In the genomic region with DNA sequence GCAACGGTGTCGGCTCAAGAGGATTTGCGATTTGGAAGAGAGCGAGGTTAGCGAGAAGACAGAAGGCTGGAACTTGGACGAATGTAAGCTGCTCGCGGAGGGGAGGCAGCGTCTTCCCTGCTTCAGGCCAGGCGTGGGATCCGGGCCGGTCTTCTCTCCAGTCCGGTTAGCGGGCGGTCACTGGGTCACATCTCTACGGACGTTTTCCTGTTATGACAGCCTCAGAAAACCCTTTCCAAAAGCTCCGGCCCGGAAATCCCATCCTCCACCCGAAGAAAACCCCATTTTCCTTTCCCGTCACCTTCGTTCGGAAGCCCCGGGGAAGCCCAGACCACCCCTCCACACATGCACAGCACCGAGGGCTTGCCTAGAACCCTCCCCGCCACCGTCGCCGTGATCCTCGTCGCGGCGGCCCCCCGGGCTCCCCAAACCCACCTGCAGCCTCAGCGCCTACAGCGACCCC, we compare ENCODE assay signal across 9 cellular contexts. TPM values are rescaled to one million over a fixed set of nuclear protein-coding genes. Genes with fewer than 3 reads are reported as not detected.
A peak's percentile ranks its signal among the peaks of the same experiment; 100 is the strongest.
DNase-seq lines count a peak whose midpoint lies in the region; ATAC-seq, FAIRE-seq and TF ChIP-seq lines count a peak whose summit lies in the region.
"Had no signal": no experiment of that assay in that cellular context is flagged by ENCODE, and none has a peak within 500 bp of the region (broad histone marks: within the 10 kb centered on the region; RNA-seq: fewer than 3 reads in every experiment).

No MANE protein-coding gene starts in this region.

- WGBS in GM12878 (ENCODE audit: insufficient coverage, insufficient replicate concordance, low lambda C conversion rate, missing lambda C conversion rate): 2% methylated on average over 36 of the region's 36 CpGs
- WGBS in smooth muscle cell (ENCODE audit: low lambda C conversion rate): 2% methylated on average over 35 of the region's 36 CpGs

- H2AFZ ChIP-seq in Karpas-422 (ENCODE audit: low read length): peak overlapping the region; percentile 94
- H2AFZ ChIP-seq in GM12878 (ENCODE audit: control insufficient read depth, low read depth, low read length): peak overlapping the region; percentile 97
- peak overlapping the region; percentile 100 for H2AFZ ChIP-seq in smooth muscle cell (ENCODE audit: low read depth)

- RAD21 ChIA-PET in GM12878 (lab: Charles Lee; ENCODE audit: unreplicated experiment): interaction anchor here (0.8 to 6.0 kb wide), 10 partner anchors 14 to 448 kb away, joined by 3 to 28 read pairs (median 4); a partner anchor contains a TSS

- in situ Hi-C loops in GM12878 (cut with MboI): loop anchor here (10.0 kb wide), 1 partner anchor 674 kb away; a partner anchor contains a TSS

- H3K4me1 ChIP-seq in Karpas-422 (ENCODE audit: low read length) (peaks cover 39% of the 10 kb centered on the region), GM12878 (ENCODE audit: control insufficient read depth, insufficient read depth, low read length) (peaks cover 6% of the 10 kb centered on the region; the same call in 1 of the 2 replicates), iPS-20b (ENCODE audit: insufficient read depth, low read length) (peaks cover 4% of the 10 kb centered on the region; the same call in 1 of the 2 replicates), smooth muscle cell (ENCODE audit: low read depth) (peaks cover 10% of the 10 kb centered on the region)

- DNase-seq in EL (peak; percentile 52), Karpas-422 (peak; percentile 72), GM12878 (ENCODE audit: low read depth, low spot score) (no peak), smooth muscle cell (lab: John Stamatoyannopoulos, UW; ENCODE audit: unreplicated experiment) (no peak), retina (no peak), GOT3 (lab: John Stamatoyannopoulos, UW) (no peak)

- peaks cover 4% of the 10 kb centered on the region for H3F3A ChIP-seq in smooth muscle cell (ENCODE audit: low read depth)

- H3K27ac ChIP-seq in Karpas-422 (ENCODE audit: low read length) (peak overlapping the region; percentile 76), GM12878 (ENCODE audit: control insufficient read depth, insufficient read depth) (peak overlapping the region; percentile 95), iPS-20b (ENCODE audit: low read length) (peak overlapping the region; percentile 100), smooth muscle cell (ENCODE audit: low read depth) (peak overlapping the region; percentile 99)

- peak; percentile 28 for ATAC-seq in GM21447 (IDR thresholded peaks at IDR 0.05; ENCODE audit: unreplicated experiment)
- peak; percentile 43 for ATAC-seq in GM12878

- SMC1A ChIA-PET in GM12878 (lab: Charles Lee; ENCODE audit: uncharacterized antibody, unreplicated experiment): interaction anchor here (0.9 to 3.5 kb wide), 8 partner anchors 9 to 203 kb away, joined by 3 to 21 read pairs (median 4); a partner anchor contains a TSS

- FAIRE-seq in GM12878 (lab: Jason Lieb, UNC): no peak
- FAIRE-seq: colon had no signal

- H3K4me2 ChIP-seq in Karpas-422 (ENCODE audit: low read depth, low read length, poor library complexity, severe bottlenecking): peak overlapping the region; percentile 84
- peak overlapping the region; percentile 5 for H3K4me2 ChIP-seq in GM12878 (ENCODE audit: control insufficient read depth, insufficient read depth)
- peak overlapping the region; percentile 91 for H3K4me2 ChIP-seq in smooth muscle cell

- peak overlapping the region; percentile 85 for H3K4me3 ChIP-seq in Karpas-422 (ENCODE audit: low read length)
- H3K4me3 ChIP-seq in GM12878: peak overlapping the region; percentile 96
- H3K4me3 ChIP-seq in iPS-20b (ENCODE audit: low read length): peak overlapping the region; percentile 99
- H3K4me3 ChIP-seq in smooth muscle cell: peak overlapping the region; percentile 99

- CTCF ChIA-PET in GM12878 (lab: Yijun Ruan, JAX): interaction anchor here (0.5 to 10.8 kb wide), 8 partner anchors 13 to 471 kb away, joined by 3 to 143 read pairs (median 4); a partner anchor contains a TSS

- H3K9me2 ChIP-seq in Karpas-422 (replicated peaks; ENCODE audit: insufficient read depth, low read length): no peaks in the 10 kb centered on the region

- H3K9ac ChIP-seq in Karpas-422 (ENCODE audit: low read length) (peak overlapping the region; percentile 95), GM12878 (ENCODE audit: control insufficient read depth, insufficient read depth, low read length) (peak overlapping the region; percentile 83), iPS-20b (ENCODE audit: low read depth, low read length) (peak overlapping the region; percentile 100), smooth muscle cell (ENCODE audit: low read depth) (peak overlapping the region; percentile 100)

- no peaks in the 10 kb centered on the region for H3K9me3 ChIP-seq in Karpas-422 (ENCODE audit: low read length)
- no peaks in the 10 kb centered on the region for H3K9me3 ChIP-seq in GM12878 (replicated peaks; ENCODE audit: control insufficient read depth, insufficient read depth, low read length)
- no peaks in the 10 kb centered on the region for H3K9me3 ChIP-seq in iPS-20b (ENCODE audit: insufficient read depth, low read depth, low read length)
- H3K9me3 ChIP-seq in smooth muscle cell (replicated peaks; ENCODE audit: low read depth): no peaks in the 10 kb centered on the region

- BruUV-seq in GM12878 (replicated peaks; lab: Mats Ljungman, UMichigan): TSS peak; percentile 91

- H3K36me3 ChIP-seq in Karpas-422 (ENCODE audit: insufficient read depth, low read length) (peaks cover 54% of the 10 kb centered on the region; the same call in 1 of the 2 replicates), GM12878 (ENCODE audit: control insufficient read depth in 2 of 2, insufficient read depth in 2 of 2, low read length in 1 of 2) (peaks cover 0 to 7% of the 10 kb centered on the region in 2 experiments; a peak in 2 of 4 replicates), iPS-20b (ENCODE audit: insufficient read depth, low read depth, low read length) (peaks cover 53% of the 10 kb centered on the region), smooth muscle cell (ENCODE audit: low read depth) (no peaks in the 10 kb centered on the region)

- no peaks in the 10 kb centered on the region for H3K27me3 ChIP-seq in Karpas-422 (ENCODE audit: low read length)
- H3K27me3 ChIP-seq in GM12878 (replicated peaks in 1 of 2; ENCODE audit: control insufficient read depth in 2 of 2, insufficient read depth in 2 of 2, low read length in 1 of 2): no peaks in the 10 kb centered on the region
- no peaks in the 10 kb centered on the region for H3K27me3 ChIP-seq in iPS-20b (ENCODE audit: insufficient read depth, low read length)
- no peaks in the 10 kb centered on the region for H3K27me3 ChIP-seq in smooth muscle cell (ENCODE audit: low read depth)

- no peak for TF ChIP-seq CTCF in GM12878 (IDR thresholded peaks at IDR 0.05 in 2 of 3, conservative IDR thresholded peaks at IDR 0.05 in 1 of 3; ENCODE audit: control insufficient read depth in 2 of 3, extremely low read depth in 1 of 3, insufficient read depth in 1 of 3, low read depth in 3 of 3, low read length in 3 of 3)
- TF ChIP-seq CTCF in smooth muscle cell (IDR thresholded peaks at IDR 0.05; ENCODE audit: borderline replicate concordance, insufficient read depth, poor library complexity, severe bottlenecking): no peak

- TF ChIP-seq RAD21 in GM12878 (IDR thresholded peaks at IDR 0.05; ENCODE audit: insufficient read depth, low read depth, low read length): no peak

- peaks cover 77% of the 10 kb centered on the region for H3K79me2 ChIP-seq in Karpas-422 (ENCODE audit: low read length)
- H3K79me2 ChIP-seq in GM12878 (ENCODE audit: control insufficient read depth, insufficient read depth, low read length): peaks cover 47% of the 10 kb centered on the region
- peaks cover 46% of the 10 kb centered on the region for H3K79me2 ChIP-seq in smooth muscle cell (ENCODE audit: low read depth)

- H4K20me1 ChIP-seq in Karpas-422 (ENCODE audit: insufficient read depth, low read depth, low read length) (no peaks in the 10 kb centered on the region), GM12878 (ENCODE audit: control insufficient read depth, insufficient read depth) (no peaks in the 10 kb centered on the region), smooth muscle cell (ENCODE audit: low read depth) (no peaks in the 10 kb centered on the region)

- no peak for TF ChIP-seq EP300 in GM12878 (IDR thresholded peaks at IDR 0.05; ENCODE audit: borderline replicate concordance in 1 of 2, control insufficient read depth in 1 of 2, low read depth in 2 of 2, low read length in 2 of 2)

- TF ChIP-seq POLR2A in GM12878 (IDR thresholded peaks at IDR 0.05; ENCODE audit: low read depth, low read length): peak; percentile 91; the same call in 1 of the 2 replicates

- intact Hi-C loops in GM12878 (cut with micrococcal nuclease; ENCODE audit: unreplicated experiment): loop anchor here (5.0 kb wide), 1 partner anchor 431 kb away; no protein-coding TSS in a partner anchor

- POLR2A ChIA-PET in GM12878 (lab: Charles Lee): interaction anchor here (1.0 to 6.3 kb wide), 5 partner anchors 14 to 138 kb away, joined by 4 to 45 read pairs (median 5); a partner anchor contains a TSS

RNA-seq across cellular contexts. Expression of a gene that starts 0.3 kb away (rescaled TPM):
- 873 and 892 TPM in 2 replicates for total RNA-seq in Karpas-422 (2014; rRNA removed; shearing (Covaris generic); ENCODE audit: low replicate concordance)
- total RNA-seq in GM12878 (2013; cell fraction: nucleolus; rRNA removed): 43.6 and 44.9 TPM in 2 replicates
- total RNA-seq in GM12878 (2014; rRNA removed) (301 and 360 TPM in 2 replicates), GM12878 (2014; rRNA removed; fragmentation: Illumina TruSeq; extraction: Trizol) (346 and 374 TPM in 2 replicates), GM12878 (2021) (132 and 135 TPM in 2 replicates), smooth muscle cell (369 and 467 TPM in 2 replicates)
- polyA plus RNA-seq in GM12878 (2011; ENCODE audit: low read depth): 101 TPM
- polyA plus RNA-seq in GM12878 (2011; rRNA removed) (490 and 558 TPM in 2 replicates), GM12878 (2014; fragmentation: Illumina TruSeq; extraction: Trizol) (519 and 568 TPM in 2 replicates), GM12878 (2014; fragmentation: Nextera tagmentation; extraction: Ambion mirVana) (100 to 1,000 TPM; 626 to 780 TPM), GM12878 (2014; rRNA removed) (618 and 919 TPM in 2 replicates), GM12878 (2016; fragmentation: Nextera tagmentation; extraction: Ambion mirVana) (100 to 1,000 TPM; 602 to 632 TPM), smooth muscle cell (188 and 219 TPM in 2 replicates)
- 140 and 192 TPM in 2 replicates for polyA plus RNA-seq in GM12878 (2011; cell fraction: cytosol; rRNA removed)
- 115 and 140 TPM in 2 replicates for polyA plus RNA-seq in GM12878 (2011; cell fraction: nucleus; rRNA removed)
- polyA plus RNA-seq in GM12878 (2012): 451 and 767 TPM in 2 replicates
- 48.3 and 55.5 TPM in 2 replicates for polyA minus RNA-seq in GM12878 (2011; rRNA and poly(A)+ RNA removed)
- 16.8 and 19.9 TPM in 2 replicates for polyA minus RNA-seq in GM12878 (2011; cell fraction: cytosol; rRNA and poly(A)+ RNA removed)
- 25.5 and 33.5 TPM in 2 replicates for polyA minus RNA-seq in GM12878 (2011; cell fraction: nucleus; rRNA and poly(A)+ RNA removed)

RNA-seq across cellular contexts. Expression of a gene that starts 0.5 kb away (rescaled TPM):
- 63.3 and 76.2 TPM in 2 replicates for total RNA-seq in Karpas-422 (2014; rRNA removed; shearing (Covaris generic); ENCODE audit: low replicate concordance)
- total RNA-seq in GM12878 (2013; cell fraction: nucleolus; rRNA removed): 30.6 and 33.7 TPM in 2 replicates
- total RNA-seq in GM12878 (2014; rRNA removed) (25.9 and 28.2 TPM in 2 replicates), GM12878 (2014; rRNA removed; fragmentation: Illumina TruSeq; extraction: Trizol) (60.2 and 71.8 TPM in 2 replicates), GM12878 (2021) (57.6 and 61.7 TPM in 2 replicates), smooth muscle cell (53.7 and 64.3 TPM in 2 replicates)
- 11.6 TPM for polyA plus RNA-seq in GM12878 (2011; ENCODE audit: low read depth)
- polyA plus RNA-seq in GM12878 (2011; rRNA removed) (42.0 and 63.9 TPM in 2 replicates), GM12878 (2014; fragmentation: Illumina TruSeq; extraction: Trizol) (52.0 and 76.6 TPM in 2 replicates), GM12878 (2014; fragmentation: Nextera tagmentation; extraction: Ambion mirVana) (10 to 100 TPM; 18.2 to 20.1 TPM), GM12878 (2014; rRNA removed) (32.8 and 36.8 TPM in 2 replicates), GM12878 (2016; fragmentation: Nextera tagmentation; extraction: Ambion mirVana) (10 to 100 TPM; 61.9 to 62.0 TPM), smooth muscle cell (29.2 and 33.2 TPM in 2 replicates)
- 9.3 and 10.8 TPM in 2 replicates for polyA plus RNA-seq in GM12878 (2011; cell fraction: cytosol; rRNA removed)
- polyA plus RNA-seq in GM12878 (2011; cell fraction: nucleus; rRNA removed): 6.4 and 14.4 TPM in 2 replicates
- 19.2 and 32.6 TPM in 2 replicates for polyA plus RNA-seq in GM12878 (2012)
- 15.1 and 27.6 TPM in 2 replicates for polyA minus RNA-seq in GM12878 (2011; rRNA and poly(A)+ RNA removed)
- 6.7 and 19.2 TPM in 2 replicates for polyA minus RNA-seq in GM12878 (2011; cell fraction: cytosol; rRNA and poly(A)+ RNA removed)
- polyA minus RNA-seq in GM12878 (2011; cell fraction: nucleus; rRNA and poly(A)+ RNA removed): 6.9 and 19.4 TPM in 2 replicates

RNA-seq across cellular contexts. Expression of a gene that starts 14.9 kb away (rescaled TPM):
- 75.2 and 92.0 TPM in 2 replicates for total RNA-seq in Karpas-422 (2014; rRNA removed; shearing (Covaris generic); ENCODE audit: low replicate concordance)
- total RNA-seq in GM12878 (2013; cell fraction: nucleolus; rRNA removed): 49.4 and 55.7 TPM in 2 replicates
- total RNA-seq in GM12878 (2014; rRNA removed): 15.6 and 26.1 TPM in 2 replicates
- 16.5 and 19.1 TPM in 2 replicates for total RNA-seq in GM12878 (2014; rRNA removed; fragmentation: Illumina TruSeq; extraction: Trizol)
- total RNA-seq in GM12878 (2021): 20.2 and 20.4 TPM in 2 replicates
- 6.0 TPM for polyA plus RNA-seq in GM12878 (2011; ENCODE audit: low read depth)
- 26.3 and 43.1 TPM in 2 replicates for polyA plus RNA-seq in GM12878 (2011; rRNA removed)
- polyA plus RNA-seq in GM12878 (2011; cell fraction: cytosol; rRNA removed): 5.3 and 9.9 TPM in 2 replicates
- polyA plus RNA-seq in GM12878 (2011; cell fraction: nucleus; rRNA removed): 10.5 and 11.2 TPM in 2 replicates
- polyA plus RNA-seq in GM12878 (2012): 15.3 and 23.9 TPM in 2 replicates
- 15.1 and 22.0 TPM in 2 replicates for polyA plus RNA-seq in GM12878 (2014; fragmentation: Illumina TruSeq; extraction: Trizol)
- polyA plus RNA-seq in GM12878 (2014; fragmentation: Nextera tagmentation; extraction: Ambion mirVana): 10 to 100 TPM; 17.0 to 21.6 TPM
- 15.3 and 17.9 TPM in 2 replicates for polyA plus RNA-seq in GM12878 (2014; rRNA removed)
- polyA plus RNA-seq in GM12878 (2016; fragmentation: Nextera tagmentation; extraction: Ambion mirVana): 10 to 100 TPM; 27.2 to 27.3 TPM
- polyA minus RNA-seq in GM12878 (2011; rRNA and poly(A)+ RNA removed): 13.1 and 23.6 TPM in 2 replicates
- polyA minus RNA-seq in GM12878 (2011; cell fraction: cytosol; rRNA and poly(A)+ RNA removed): 7.8 and 9.1 TPM in 2 replicates
- 7.1 and 16.7 TPM in 2 replicates for polyA minus RNA-seq in GM12878 (2011; cell fraction: nucleus; rRNA and poly(A)+ RNA removed)
- total RNA-seq in smooth muscle cell: 21.7 and 52.3 TPM in 2 replicates
- polyA plus RNA-seq in smooth muscle cell: 10.0 and 21.4 TPM in 2 replicates

Comparison
In these comparisons a context has a peak if more than half of its experiments do, and no peak if none do; other contexts are left out.
1. DNase-seq: peak in EL (single experiment) and Karpas-422 (single experiment); none in GM12878 (single experiment), smooth muscle cell (single experiment), retina (single experiment) and GOT3 (single experiment).
2. H3K4me2 ChIP-seq: peak in every context shown above with its lines; median percentile 91 in smooth muscle cell; 84 in Karpas-422; 5 in GM12878.
3. Peak in every context shown above with its lines, with median percentiles within 50 percentile points of each other: H2AFZ ChIP-seq, H3K27ac ChIP-seq, H3K4me3 ChIP-seq and H3K9ac ChIP-seq.